ENCODE assay signal across 9 cellular contexts in the genomic region with DNA sequence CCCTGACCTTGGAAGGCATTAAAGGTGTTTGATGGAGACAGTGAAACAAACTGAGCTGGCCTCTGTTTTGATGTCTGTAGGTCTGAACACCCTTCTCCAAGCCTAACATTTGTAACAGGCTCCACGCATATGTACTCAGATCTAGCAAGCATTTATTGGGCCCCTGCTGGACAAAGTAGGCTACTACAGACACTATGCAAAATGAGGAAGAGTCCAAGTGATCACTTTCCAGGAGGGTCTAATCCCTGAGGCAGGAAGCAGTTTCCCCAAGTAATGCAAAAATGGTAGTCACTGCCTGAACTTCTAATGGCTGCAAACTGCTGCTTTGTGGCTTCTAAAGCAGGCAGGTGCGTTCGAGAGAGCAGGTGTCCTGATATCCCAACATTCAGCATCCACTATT.
A peak's percentile ranks its signal among the peaks of the same experiment; 100 is the strongest.
DNase-seq lines count a peak whose midpoint lies in the region; ATAC-seq, FAIRE-seq and TF ChIP-seq lines count a peak whose summit lies in the region.
"Had no signal": no experiment of that assay in that cellular context is flagged by ENCODE, and none has a peak within 500 bp of the region (broad histone marks: within the 10 kb centered on the region; RNA-seq: fewer than 3 reads in every experiment).

No MANE protein-coding gene starts in this region.

- in situ Hi-C loops in Panc1 (cut with HindIII; ENCODE audit: low pct_unique_long_range_greater_than_20kb, low sequenced_read_pairs) = no loop called here

- peak; percentile 75 for TF ChIP-seq CTCF in Panc1 (IDR thresholded peaks at IDR 0.05)
- TF ChIP-seq CTCF in fibroblast of pulmonary artery (IDR thresholded peaks at IDR 0.05; ENCODE audit: low read length, missing control alignments) = peak; percentile 67
- TF ChIP-seq CTCF in gastroesophageal sphincter (IDR thresholded peaks at IDR 0.05) = peak in 2 of 4 experiments; percentile 21 to 27

- no peaks in the 10 kb centered on the region for H3K4me1 ChIP-seq in Panc1 (ENCODE audit: control insufficient read depth, insufficient read depth, low read length)
- H3K4me1 ChIP-seq in small intestine (ENCODE audit: control insufficient read depth in 2 of 2, insufficient read depth in 1 of 2, low read depth in 1 of 2, low read length in 1 of 2) = no peaks in the 10 kb centered on the region
- no peaks in the 10 kb centered on the region for H3K4me1 ChIP-seq in gastroesophageal sphincter

- H3K4me3 ChIP-seq in Panc1 (ENCODE audit: low read depth in 2 of 2, low read length in 2 of 2) (no peak overlapping the region), fibroblast of pulmonary artery (replicated peaks; ENCODE audit: low read depth, low read length) (no peak overlapping the region), small intestine (ENCODE audit: low read depth in 1 of 2, low read length in 2 of 2) (no peak overlapping the region), gastroesophageal sphincter (no peak overlapping the region)

- POLR2A ChIA-PET in activated CD4-positive, alpha-beta T cell treated with anti-CD3 and anti-CD28 coated beads for 36 hours (lab: Charles Lee) = no interaction called here
- POLR2A ChIA-PET in Panc1 (lab: Charles Lee) = no interaction called here

- H3K9me3 ChIP-seq in Panc1 (ENCODE audit: control insufficient read depth, insufficient read depth, low read depth, low read length) (no peaks in the 10 kb centered on the region), small intestine (ENCODE audit: control insufficient read depth, low read depth) (no peaks in the 10 kb centered on the region), gastroesophageal sphincter (peaks cover 0 to 5% (median 0%) of the 10 kb centered on the region in 3 donors)

- H3K27ac ChIP-seq in Panc1 (ENCODE audit: low read length) (no peak overlapping the region), small intestine (ENCODE audit: low read depth in 1 of 2, low read length in 1 of 2) (no peak overlapping the region), gastroesophageal sphincter (no peak overlapping the region)

- peaks cover 4% of the 10 kb centered on the region for H3K27me3 ChIP-seq in Panc1 (ENCODE audit: control insufficient read depth, insufficient read depth, low read length)
- peaks cover 0 to 4% of the 10 kb centered on the region in 2 donors for H3K27me3 ChIP-seq in small intestine (ENCODE audit: control insufficient read depth in 2 of 2, insufficient read depth in 2 of 2, low read length in 2 of 2)
- H3K27me3 ChIP-seq in gastroesophageal sphincter = peaks cover 49% of the 10 kb centered on the region

- no peak overlapping the region for H3K4me3 Mint-ChIP-seq in activated CD4-positive, alpha-beta T cell treated with anti-CD3 and anti-CD28 coated beads for 36 hours
- H3K4me3 Mint-ChIP-seq in activated CD4-positive, alpha-beta T cell treated with anti-CD3 and anti-CD28 coated beads, Interleukin-2, amount 10 ng/mL, durations not matched to agents 24 days and 14 days = no peak overlapping the region

- H3K27ac Mint-ChIP-seq in activated CD4-positive, alpha-beta T cell treated with anti-CD3 and anti-CD28 coated beads for 36 hours = no peak overlapping the region
- H3K27ac Mint-ChIP-seq in activated CD4-positive, alpha-beta T cell treated with anti-CD3 and anti-CD28 coated beads, Interleukin-2, amount 10 ng/mL, durations not matched to agents 24 days and 14 days = no peak overlapping the region

- intact Hi-C loops in activated CD4-positive, alpha-beta T cell treated with anti-CD3 and anti-CD28 coated beads for 36 hours (cut with DNase I, micrococcal nuclease) = no loop called here
- intact Hi-C loops in activated CD4-positive, alpha-beta T cell treated with anti-CD3 and anti-CD28 coated beads, Interleukin-2, amount 10 ng/mL, durations not matched to agents 24 days and 14 days (cut with micrococcal nuclease) = no loop called here
- intact Hi-C loops in Panc1 (cut with micrococcal nuclease; ENCODE audit: unreplicated experiment) = no loop called here

- DNase-seq in activated CD4-positive, alpha-beta T cell treated with anti-CD3 and anti-CD28 coated beads for 36 hours = peak; percentile 5
- DNase-seq in activated CD4-positive, alpha-beta T cell treated with anti-CD3 and anti-CD28 coated beads, Interleukin-2, amount 10 ng/mL, durations not matched to agents 24 days and 14 days = no peak
- DNase-seq in HT-29 (ENCODE audit: low spot score) (peak; percentile 80), Panc1 (ENCODE audit: low read depth, low spot score) (peak; percentile 10), fibroblast of pulmonary artery (ENCODE audit: low read depth) (peak; percentile 24), small intestine (peak; percentile 47)
- DNase-seq in activated CD4-positive, CD25-positive, alpha-beta regulatory T cell (lab: John Stamatoyannopoulos, UW) = no peak

- 20 to 35% (median 27%) methylated on average over 3 of the region's 3 CpGs for WGBS in small intestine, 3 donors
- 38 to 55% methylated on average over 2 of the region's 3 CpGs for WGBS in gastroesophageal sphincter (ENCODE audit: low coverage in 1 of 2), 2 donors

- H3K27me3 Mint-ChIP-seq in activated CD4-positive, alpha-beta T cell treated with anti-CD3 and anti-CD28 coated beads for 36 hours = peaks cover 32% of the 10 kb centered on the region
- H3K27me3 Mint-ChIP-seq in activated CD4-positive, alpha-beta T cell treated with anti-CD3 and anti-CD28 coated beads, Interleukin-2, amount 10 ng/mL, durations not matched to agents 24 days and 14 days = peaks cover 18% of the 10 kb centered on the region

- no peaks in the 10 kb centered on the region for H3K36me3 Mint-ChIP-seq in activated CD4-positive, alpha-beta T cell treated with anti-CD3 and anti-CD28 coated beads for 36 hours (ENCODE audit: low read depth)
- no peaks in the 10 kb centered on the region for H3K36me3 Mint-ChIP-seq in activated CD4-positive, alpha-beta T cell treated with anti-CD3 and anti-CD28 coated beads, Interleukin-2, amount 10 ng/mL, durations not matched to agents 24 days and 14 days (ENCODE audit: low read depth)

- H3K4me1 Mint-ChIP-seq in activated CD4-positive, alpha-beta T cell treated with anti-CD3 and anti-CD28 coated beads for 36 hours = no peaks in the 10 kb centered on the region
- H3K4me1 Mint-ChIP-seq in activated CD4-positive, alpha-beta T cell treated with anti-CD3 and anti-CD28 coated beads, Interleukin-2, amount 10 ng/mL, durations not matched to agents 24 days and 14 days = peaks cover 3% of the 10 kb centered on the region

- H3K36me3 ChIP-seq in Panc1 (ENCODE audit: control insufficient read depth, insufficient read depth, low read length) (no peaks in the 10 kb centered on the region), small intestine (ENCODE audit: control insufficient read depth in 2 of 2, insufficient read depth in 2 of 2, low read length in 2 of 2) (no peaks in the 10 kb centered on the region), gastroesophageal sphincter (no peaks in the 10 kb centered on the region)

- FAIRE-seq in small intestine (lab: Jason Lieb, UNC) = no peak
- FAIRE-seq: G401.6 had no signal

- BruUV-seq in Panc1 (replicated peaks; lab: Mats Ljungman, UMichigan) = no TSS peak

- no peak for ATAC-seq in activated CD4-positive, alpha-beta T cell treated with anti-CD3 and anti-CD28 coated beads for 36 hours
- ATAC-seq in Panc1 (peak; percentile 81), gastroesophageal sphincter (no peak)

- TF ChIP-seq EP300 in gastroesophageal sphincter (IDR thresholded peaks at IDR 0.05) = no peak

- no peaks in the 10 kb centered on the region for H3K9me3 Mint-ChIP-seq in activated CD4-positive, alpha-beta T cell treated with anti-CD3 and anti-CD28 coated beads for 36 hours (ENCODE audit: low read depth)
- no peaks in the 10 kb centered on the region for H3K9me3 Mint-ChIP-seq in activated CD4-positive, alpha-beta T cell treated with anti-CD3 and anti-CD28 coated beads, Interleukin-2, amount 10 ng/mL, durations not matched to agents 24 days and 14 days

- CTCF ChIA-PET in activated CD4-positive, alpha-beta T cell treated with anti-CD3 and anti-CD28 coated beads for 36 hours (lab: Charles Lee) = interaction anchor here (1.0 to 1.2 kb wide), 3 partner anchors 15 to 46 kb away, joined by 3 to 5 read pairs (median 3); no protein-coding TSS in a partner anchor
- CTCF ChIA-PET in Panc1 (lab: Charles Lee) = no interaction called here

- no peak for TF ChIP-seq POLR2A in gastroesophageal sphincter (IDR thresholded peaks at IDR 0.05)

Comparison
In these comparisons a context has a peak if more than half of its experiments do, and no peak if none do; other contexts are left out.
1. DNase-seq: peak in activated CD4-positive, alpha-beta T cell treated with anti-CD3 and anti-CD28 coated beads for 36 hours (single experiment), HT-29 (single experiment), Panc1 (single experiment), fibroblast of pulmonary artery (single experiment) and small intestine (single experiment); none in activated CD4-positive, alpha-beta T cell treated with anti-CD3 and anti-CD28 coated beads, Interleukin-2, amount 10 ng/mL, durations not matched to agents 24 days and 14 days (single experiment) and activated CD4-positive, CD25-positive, alpha-beta regulatory T cell (0 of 4).